10 cellular contexts compared by ENCODE assay signal in genomic region chr7:106072715-106073091, GRCh38. TPM values are rescaled to one million over a fixed set of nuclear protein-coding genes. Genes with fewer than 3 reads are reported as not detected.
DNase-seq lines count a peak whose midpoint lies in the region; ATAC-seq and TF ChIP-seq lines count a peak whose summit lies in the region.
"Had no signal": no experiment of that assay in that cellular context is flagged by ENCODE, and none has a peak within 500 bp of the region (broad histone marks: within the 10 kb centered on the region; RNA-seq: fewer than 3 reads in every experiment).

No MANE protein-coding gene starts in this region.

- no peaks in the 10 kb centered on the region for H3K36me3 Mint-ChIP-seq in CD4-positive, CD25-positive, alpha-beta regulatory T cell
- H3K36me3 Mint-ChIP-seq in activated naive CD8-positive, alpha-beta T cell treated with anti-CD3 and anti-CD28 coated beads, Interleukin-2, amount 50 U/mL, for 24 hours (ENCODE audit: low read depth), result no peaks in the 10 kb centered on the region
- H3K36me3 Mint-ChIP-seq in naive thymus-derived CD8-positive, alpha-beta T cell, result no peaks in the 10 kb centered on the region

- H3K4me1 Mint-ChIP-seq in CD4-positive, CD25-positive, alpha-beta regulatory T cell, result peaks cover 27 to 69% (median 39%) of the 10 kb centered on the region in 4 donors
- peaks cover 71% of the 10 kb centered on the region for H3K4me1 Mint-ChIP-seq in activated naive CD8-positive, alpha-beta T cell treated with anti-CD3 and anti-CD28 coated beads, Interleukin-2, amount 50 U/mL, for 24 hours
- H3K4me1 Mint-ChIP-seq in naive thymus-derived CD8-positive, alpha-beta T cell, result peaks cover 34 to 88% (median 74%) of the 10 kb centered on the region in 4 donors

- TF ChIP-seq CTCF in HEK293 (tag by site-specific recombination; IDR thresholded peaks at IDR 0.05), result no peak

- POLR2A ChIA-PET in HEK293 (lab: Yijun Ruan, JAX), result interaction anchor here (3.1 kb wide), 1 partner anchor 39 kb away, joined by 12 read pairs; the partner anchor contains the start of gene SYPL1
- POLR2A ChIA-PET in naive thymus-derived CD8-positive, alpha-beta T cell (lab: Charles Lee), result interaction anchor here (0.7 to 6.6 kb wide), 9 partner anchors 9 to 1059 kb away, joined by 3 to 149 read pairs (median 6); partner anchors contain the start of genes KMT2E, NAMPT and SYPL1

- no peaks in the 10 kb centered on the region for H3K27me3 Mint-ChIP-seq in CD4-positive, CD25-positive, alpha-beta regulatory T cell
- H3K27me3 Mint-ChIP-seq in activated naive CD8-positive, alpha-beta T cell treated with anti-CD3 and anti-CD28 coated beads, Interleukin-2, amount 50 U/mL, for 24 hours, result no peaks in the 10 kb centered on the region
- no peaks in the 10 kb centered on the region for H3K27me3 Mint-ChIP-seq in naive thymus-derived CD8-positive, alpha-beta T cell
- H3K27me3 Mint-ChIP-seq: central memory CD8-positive, alpha-beta T cell had no signal

- H3K27me3 ChIP-seq in CD4-positive, CD25-positive, alpha-beta regulatory T cell (ENCODE audit: control insufficient read depth, insufficient read depth, low read length), result no peaks in the 10 kb centered on the region

- no peak for DNase-seq in CD4-positive, CD25-positive, alpha-beta regulatory T cell
- DNase-seq in activated naive CD8-positive, alpha-beta T cell treated with anti-CD3 and anti-CD28 coated beads, Interleukin-2, amount 50 U/mL, for 24 hours, result no peak
- no peak for DNase-seq in naive thymus-derived CD8-positive, alpha-beta T cell
- DNase-seq in HK-2 (ENCODE audit: unreplicated experiment) (no peak), NCI-H146 treated with DMSO at 0.1 percent for 48 hours (lab: John Stamatoyannopoulos, UW; ENCODE audit: unreplicated experiment) (no peak)
- DNase-seq: stimulated activated naive CD4-positive, alpha-beta T cell had no signal

- CTCF ChIA-PET in HEK293 (lab: Yijun Ruan, JAX), result interaction anchor here (0.5 to 4.4 kb wide), 8 partner anchors 8 to 936 kb away, joined by 3 to 21 read pairs (median 4); no protein-coding TSS in a partner anchor

- H3K36me3 ChIP-seq in CD4-positive, CD25-positive, alpha-beta regulatory T cell (ENCODE audit: control insufficient read depth, insufficient read depth, low read length), result no peaks in the 10 kb centered on the region
- no peaks in the 10 kb centered on the region for H3K36me3 ChIP-seq in HEK293 (ENCODE audit: control insufficient read depth in 2 of 2, insufficient read depth in 1 of 2, low read length in 2 of 2)

- H3K9me3 ChIP-seq in CD4-positive, CD25-positive, alpha-beta regulatory T cell (ENCODE audit: control insufficient read depth in 2 of 2, low read length in 2 of 2), result no peaks in the 10 kb centered on the region
- H3K9me3 ChIP-seq in HEK293 (ENCODE audit: control insufficient read depth, insufficient read depth, low read depth, low read length), result no peaks in the 10 kb centered on the region

- no peak overlapping the region for H3K4me3 ChIP-seq in CD4-positive, CD25-positive, alpha-beta regulatory T cell (ENCODE audit: low read depth, low read length)
- no peak overlapping the region for H3K4me3 ChIP-seq in HEK293 (ENCODE audit: low read depth, low read length)

- no peak for ATAC-seq in CD4-positive, CD25-positive, alpha-beta regulatory T cell (ENCODE audit: low read depth in 2 of 2)
- no peak for ATAC-seq in activated naive CD8-positive, alpha-beta T cell treated with anti-CD3 and anti-CD28 coated beads, Interleukin-2, amount 50 U/mL, for 24 hours
- ATAC-seq in naive thymus-derived CD8-positive, alpha-beta T cell, result no peak
- no peak for ATAC-seq in HG03095 (IDR thresholded peaks at IDR 0.05; ENCODE audit: unreplicated experiment)
- ATAC-seq in HG03045 (IDR thresholded peaks at IDR 0.05; ENCODE audit: unreplicated experiment), result no peak

- peak overlapping the region; percentile 85 for H3K27ac ChIP-seq in CD4-positive, CD25-positive, alpha-beta regulatory T cell (ENCODE audit: insufficient read depth, low read length, poor library complexity, severe bottlenecking)
- peak overlapping the region; percentile 45 for H3K27ac ChIP-seq in HEK293 (ENCODE audit: extremely low read depth, low read depth, low read length)

- H3K4me1 ChIP-seq in CD4-positive, CD25-positive, alpha-beta regulatory T cell (ENCODE audit: control insufficient read depth, insufficient read depth, low read length, poor library complexity, severe bottlenecking), result peaks cover 21% of the 10 kb centered on the region
- peaks cover 22% of the 10 kb centered on the region for H3K4me1 ChIP-seq in HEK293 (ENCODE audit: control insufficient read depth, insufficient read depth, low read length)

- H3K4me3 Mint-ChIP-seq in CD4-positive, CD25-positive, alpha-beta regulatory T cell, result no peak overlapping the region
- H3K4me3 Mint-ChIP-seq in activated naive CD8-positive, alpha-beta T cell treated with anti-CD3 and anti-CD28 coated beads, Interleukin-2, amount 50 U/mL, for 24 hours, result no peak overlapping the region
- H3K4me3 Mint-ChIP-seq in naive thymus-derived CD8-positive, alpha-beta T cell, result peak overlapping the region in 6 of 10 donors; percentile 16 to 84 (median 74)

- peak overlapping the region; percentile 97 to 99 (median 97) for H3K27ac Mint-ChIP-seq in CD4-positive, CD25-positive, alpha-beta regulatory T cell
- peak overlapping the region; percentile 92 for H3K27ac Mint-ChIP-seq in activated naive CD8-positive, alpha-beta T cell treated with anti-CD3 and anti-CD28 coated beads, Interleukin-2, amount 50 U/mL, for 24 hours
- H3K27ac Mint-ChIP-seq in naive thymus-derived CD8-positive, alpha-beta T cell, result peak overlapping the region; percentile 94 to 99 (median 96)

- H3K9me3 Mint-ChIP-seq in CD4-positive, CD25-positive, alpha-beta regulatory T cell, result no peaks in the 10 kb centered on the region
- H3K9me3 Mint-ChIP-seq in activated naive CD8-positive, alpha-beta T cell treated with anti-CD3 and anti-CD28 coated beads, Interleukin-2, amount 50 U/mL, for 24 hours, result no peaks in the 10 kb centered on the region
- H3K9me3 Mint-ChIP-seq in naive thymus-derived CD8-positive, alpha-beta T cell, result no peaks in the 10 kb centered on the region
- H3K9me3 Mint-ChIP-seq: central memory CD8-positive, alpha-beta T cell had no signal

TF ChIP-seq in HEK293, 187 proteins besides CTCF, POLR2A, EP300 and RAD21 (continues in another document):
- TF ChIP-seq ZBTB21 (tag by site-specific recombination; IDR thresholded peaks at IDR 0.05) (no peak), ZNF324 (tag by site-specific recombination; IDR thresholded peaks at IDR 0.05) (no peak), ZNF16 (tag by site-specific recombination; IDR thresholded peaks at IDR 0.05; ENCODE audit: low read depth) (no peak), ZNF26 (tag by site-specific recombination; IDR thresholded peaks at IDR 0.05) (no peak), ZNF626 (tag by site-specific recombination; IDR thresholded peaks at IDR 0.05) (no peak), ZNF175 (tag by site-specific recombination; IDR thresholded peaks at IDR 0.05) (no peak), ZNF785 (tag by site-specific recombination; IDR thresholded peaks at IDR 0.05) (no peak), ZNF19 (tag by site-specific recombination; IDR thresholded peaks at IDR 0.05; ENCODE audit: low read depth) (no peak), ZBTB17 (tag by site-specific recombination; IDR thresholded peaks at IDR 0.05) (no peak)
- TF ChIP-seq, protein P1, sequence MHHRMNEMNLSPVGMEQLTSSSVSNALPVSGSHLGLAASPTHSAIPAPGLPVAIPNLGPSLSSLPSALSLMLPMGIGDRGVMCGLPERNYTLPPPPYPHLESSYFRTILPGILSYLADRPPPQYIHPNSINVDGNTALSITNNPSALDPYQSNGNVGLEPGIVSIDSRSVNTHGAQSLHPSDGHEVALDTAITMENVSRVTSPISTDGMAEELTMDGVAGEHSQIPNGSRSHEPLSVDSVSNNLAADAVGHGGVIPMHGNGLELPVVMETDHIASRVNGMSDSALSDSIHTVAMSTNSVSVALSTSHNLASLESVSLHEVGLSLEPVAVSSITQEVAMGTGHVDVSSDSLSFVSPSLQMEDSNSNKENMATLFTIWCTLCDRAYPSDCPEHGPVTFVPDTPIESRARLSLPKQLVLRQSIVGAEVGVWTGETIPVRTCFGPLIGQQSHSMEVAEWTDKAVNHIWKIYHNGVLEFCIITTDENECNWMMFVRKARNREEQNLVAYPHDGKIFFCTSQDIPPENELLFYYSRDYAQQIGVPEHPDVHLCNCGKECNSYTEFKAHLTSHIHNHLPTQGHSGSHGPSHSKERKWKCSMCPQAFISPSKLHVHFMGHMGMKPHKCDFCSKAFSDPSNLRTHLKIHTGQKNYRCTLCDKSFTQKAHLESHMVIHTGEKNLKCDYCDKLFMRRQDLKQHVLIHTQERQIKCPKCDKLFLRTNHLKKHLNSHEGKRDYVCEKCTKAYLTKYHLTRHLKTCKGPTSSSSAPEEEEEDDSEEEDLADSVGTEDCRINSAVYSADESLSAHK (tag by site-specific recombination; IDR thresholded peaks at IDR 0.05), result no peak

RNA-seq across cellular contexts. Expression of gene SYPL1, which starts 39.4 kb away (rescaled TPM):
- total RNA-seq in CD4-positive, CD25-positive, alpha-beta regulatory T cell, result 37.8 TPM
- 10 to 100 TPM; 56.7 to 80.7 (median 69.8) TPM for polyA plus RNA-seq in CD4-positive, CD25-positive, alpha-beta regulatory T cell
- total RNA-seq in naive thymus-derived CD8-positive, alpha-beta T cell, result 10 to 100 TPM; 56.8 to 58.4 TPM
- polyA plus RNA-seq in naive thymus-derived CD8-positive, alpha-beta T cell, result 10 to 100 TPM; 67.5 to 78.4 (median 68.8) TPM

Comparison
In these comparisons a context has a peak if more than half of its experiments do, and no peak if none do; other contexts are left out.
1. H3K4me3 Mint-ChIP-seq: peak in naive thymus-derived CD8-positive, alpha-beta T cell (6 of 10); none in CD4-positive, CD25-positive, alpha-beta regulatory T cell (0 of 4) and activated naive CD8-positive, alpha-beta T cell treated with anti-CD3 and anti-CD28 coated beads, Interleukin-2, amount 50 U/mL, for 24 hours (single experiment).
2. Peak in every context shown above with its lines, with median percentiles within 50 percentile points of each other: H3K27ac Mint-ChIP-seq.